1 cellular context compared by ENCODE assay signal in the genomic region with DNA sequence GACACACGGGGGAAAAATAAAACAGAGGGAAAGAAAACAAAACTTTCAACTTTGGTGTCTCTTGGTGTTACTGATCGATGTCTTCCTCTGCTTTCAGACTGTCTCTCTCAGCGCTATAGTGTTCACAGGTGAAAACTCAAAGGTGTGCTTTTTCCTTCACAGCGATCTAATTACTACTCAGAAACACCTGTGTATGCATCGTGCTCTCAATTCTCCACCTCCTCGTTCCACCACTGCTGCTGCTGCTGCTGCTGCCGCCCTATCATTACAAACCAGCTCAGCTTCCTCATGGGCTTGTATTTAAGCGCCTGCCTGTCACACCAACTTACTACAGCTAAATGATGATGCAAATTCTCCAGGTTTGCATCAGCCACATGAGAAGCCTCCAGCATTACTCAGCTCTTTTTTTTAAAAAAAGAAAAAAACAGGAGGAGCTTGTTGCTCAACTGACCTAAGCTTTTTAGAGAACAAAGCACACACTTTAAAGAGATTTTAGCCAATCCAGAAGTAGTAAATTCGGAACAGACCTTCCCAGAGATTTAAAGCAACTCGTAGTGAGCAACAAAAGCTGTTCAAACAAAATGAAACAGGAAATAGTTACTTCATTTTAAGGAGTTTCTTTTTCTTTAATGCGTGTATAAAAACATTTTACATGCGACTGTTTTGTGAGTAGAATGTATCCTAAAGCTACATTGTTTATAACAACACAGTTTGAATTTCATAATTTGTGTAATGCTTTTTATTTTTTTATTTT.
TF ChIP-seq lines count a peak whose summit lies in the region.

A gene (minus strand): TSS at position 274 of the 754 bp plus-strand sequence. CDS start 280 bp downstream, outside the sequence.

TF ChIP-seq in A549, 52 proteins besides CTCF, POLR2A, EP300 and RAD21 (continued from another document):
- TF ChIP-seq TFCP2L1 (CRISPR knock-in tag; IDR thresholded peaks at IDR 0.05) (0 out of 2 replicates have a peak, but pooled peaks have one; percentile 74), TP53 (CRISPR knock-in tag; IDR thresholded peaks at IDR 0.05) (no peak; the same call in 1 of the 2 replicates), HOXA7 (CRISPR knock-in tag; IDR thresholded peaks at IDR 0.05) (peak; percentile 87), NFE2L2 (conservative IDR thresholded peaks at IDR 0.05; ENCODE audit: low read length) (peak; percentile 88)
